ENCODE assay signal across 17 cellular contexts in genomic region chr22:33326540-33327295, GRCh38.
"Had no signal": no experiment of that assay in that cellular context is flagged by ENCODE, and none has a peak within 500 bp of the region (broad histone marks: within the 10 kb centered on the region; RNA-seq: fewer than 3 reads in every experiment).

No MANE protein-coding gene starts in this region.

- H3K4me1 Mint-ChIP-seq: activated CD4-positive, alpha-beta T cell treated with anti-CD3 and anti-CD28 coated beads for 36 hours; stimulated activated effector memory CD8-positive, alpha-beta T cell treated with anti-CD3 and anti-CD28 coated beads, Interleukin-12 subunit alpha, Interleukin-12 subunit beta, amount 100 ng/mL, for 72 hours had no signal

- DNase-seq: activated CD4-positive, alpha-beta T cell treated with anti-CD3 and anti-CD28 coated beads for 36 hours; activated CD8-positive, alpha-beta memory T cell treated with anti-CD3 and anti-CD28 coated beads, Interleukin-2, amount 50 U/mL, for 4 hours; activated CD8-positive, alpha-beta T cell treated with anti-CD3 and anti-CD28 coated beads for 36 hours; activated gamma-delta T cell treated with Interleukin-2 at 50 U/mL for 16 hours; activated naive CD8-positive, alpha-beta T cell treated with anti-CD3 and anti-CD28 coated beads for 36 hours; activated T-cell treated with anti-CD3 and anti-CD28 coated beads, Interleukin-2, amount 50 U/mL, for 72 hours; dorsolateral prefrontal cortex; foreskin keratinocyte; heart right ventricle; right cardiac atrium; substantia nigra; T-helper 9 cell; trophoblast cell had no signal

- H3K27ac Mint-ChIP-seq: activated CD4-positive, alpha-beta T cell treated with anti-CD3 and anti-CD28 coated beads for 36 hours; activated CD8-positive, alpha-beta T cell treated with anti-CD3 and anti-CD28 coated beads for 36 hours; activated naive CD8-positive, alpha-beta T cell treated with anti-CD3 and anti-CD28 coated beads for 36 hours; activated T-cell treated with anti-CD3 and anti-CD28 coated beads, Interleukin-2, amount 50 U/mL, for 72 hours; mesothelial cell of epicardium; stimulated activated effector memory CD8-positive, alpha-beta T cell treated with anti-CD3 and anti-CD28 coated beads, Interleukin-12 subunit alpha, Interleukin-12 subunit beta, amount 100 ng/mL, for 72 hours had no signal

- H3K9me3 Mint-ChIP-seq: activated CD8-positive, alpha-beta T cell treated with anti-CD3 and anti-CD28 coated beads for 36 hours; activated naive CD8-positive, alpha-beta T cell treated with anti-CD3 and anti-CD28 coated beads for 36 hours; mesothelial cell of epicardium had no signal

- H3K4me3 Mint-ChIP-seq: activated CD4-positive, alpha-beta T cell treated with anti-CD3 and anti-CD28 coated beads for 36 hours; activated CD8-positive, alpha-beta T cell treated with anti-CD3 and anti-CD28 coated beads for 36 hours; activated naive CD8-positive, alpha-beta T cell treated with anti-CD3 and anti-CD28 coated beads for 36 hours; activated T-cell treated with anti-CD3 and anti-CD28 coated beads, Interleukin-2, amount 50 U/mL, for 72 hours; mesothelial cell of epicardium; stimulated activated effector memory CD8-positive, alpha-beta T cell treated with anti-CD3 and anti-CD28 coated beads, Interleukin-12 subunit alpha, Interleukin-12 subunit beta, amount 100 ng/mL, for 72 hours had no signal

- H3K36me3 Mint-ChIP-seq: activated naive CD8-positive, alpha-beta T cell treated with anti-CD3 and anti-CD28 coated beads for 36 hours; stimulated activated effector memory CD8-positive, alpha-beta T cell treated with anti-CD3 and anti-CD28 coated beads, Interleukin-12 subunit alpha, Interleukin-12 subunit beta, amount 100 ng/mL, for 72 hours had no signal

- ATAC-seq: activated CD4-positive, alpha-beta T cell treated with anti-CD3 and anti-CD28 coated beads for 36 hours; activated CD8-positive, alpha-beta T cell treated with anti-CD3 and anti-CD28 coated beads for 36 hours; activated T-cell treated with anti-CD3 and anti-CD28 coated beads, Interleukin-2, amount 50 U/mL, for 72 hours; esophagus mucosa; foreskin keratinocyte; left lobe of liver; stimulated activated effector memory CD8-positive, alpha-beta T cell treated with anti-CD3 and anti-CD28 coated beads, Interleukin-12 subunit alpha, Interleukin-12 subunit beta, amount 100 ng/mL, for 72 hours had no signal
